In genomic region chr19:13731147-13731964, GRCh38 we compare ENCODE assay signal across 1 cellular context.
TF ChIP-seq lines count a peak whose summit lies in the region.

No MANE protein-coding gene starts in this region.

TF ChIP-seq in HepG2, 621 proteins besides CTCF, POLR2A, EP300 and RAD21 (continued from another document and continues in another):
- TF ChIP-seq, protein P1, sequence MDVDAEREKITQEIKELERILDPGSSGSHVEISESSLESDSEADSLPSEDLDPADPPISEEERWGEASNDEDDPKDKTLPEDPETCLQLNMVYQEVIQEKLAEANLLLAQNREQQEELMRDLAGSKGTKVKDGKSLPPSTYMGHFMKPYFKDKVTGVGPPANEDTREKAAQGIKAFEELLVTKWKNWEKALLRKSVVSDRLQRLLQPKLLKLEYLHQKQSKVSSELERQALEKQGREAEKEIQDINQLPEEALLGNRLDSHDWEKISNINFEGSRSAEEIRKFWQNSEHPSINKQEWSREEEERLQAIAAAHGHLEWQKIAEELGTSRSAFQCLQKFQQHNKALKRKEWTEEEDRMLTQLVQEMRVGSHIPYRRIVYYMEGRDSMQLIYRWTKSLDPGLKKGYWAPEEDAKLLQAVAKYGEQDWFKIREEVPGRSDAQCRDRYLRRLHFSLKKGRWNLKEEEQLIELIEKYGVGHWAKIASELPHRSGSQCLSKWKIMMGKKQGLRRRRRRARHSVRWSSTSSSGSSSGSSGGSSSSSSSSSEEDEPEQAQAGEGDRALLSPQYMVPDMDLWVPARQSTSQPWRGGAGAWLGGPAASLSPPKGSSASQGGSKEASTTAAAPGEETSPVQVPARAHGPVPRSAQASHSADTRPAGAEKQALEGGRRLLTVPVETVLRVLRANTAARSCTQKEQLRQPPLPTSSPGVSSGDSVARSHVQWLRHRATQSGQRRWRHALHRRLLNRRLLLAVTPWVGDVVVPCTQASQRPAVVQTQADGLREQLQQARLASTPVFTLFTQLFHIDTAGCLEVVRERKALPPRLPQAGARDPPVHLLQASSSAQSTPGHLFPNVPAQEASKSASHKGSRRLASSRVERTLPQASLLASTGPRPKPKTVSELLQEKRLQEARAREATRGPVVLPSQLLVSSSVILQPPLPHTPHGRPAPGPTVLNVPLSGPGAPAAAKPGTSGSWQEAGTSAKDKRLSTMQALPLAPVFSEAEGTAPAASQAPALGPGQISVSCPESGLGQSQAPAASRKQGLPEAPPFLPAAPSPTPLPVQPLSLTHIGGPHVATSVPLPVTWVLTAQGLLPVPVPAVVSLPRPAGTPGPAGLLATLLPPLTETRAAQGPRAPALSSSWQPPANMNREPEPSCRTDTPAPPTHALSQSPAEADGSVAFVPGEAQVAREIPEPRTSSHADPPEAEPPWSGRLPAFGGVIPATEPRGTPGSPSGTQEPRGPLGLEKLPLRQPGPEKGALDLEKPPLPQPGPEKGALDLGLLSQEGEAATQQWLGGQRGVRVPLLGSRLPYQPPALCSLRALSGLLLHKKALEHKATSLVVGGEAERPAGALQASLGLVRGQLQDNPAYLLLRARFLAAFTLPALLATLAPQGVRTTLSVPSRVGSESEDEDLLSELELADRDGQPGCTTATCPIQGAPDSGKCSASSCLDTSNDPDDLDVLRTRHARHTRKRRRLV (CRISPR knock-in tag; IDR thresholded peaks at IDR 0.05), result 0 out of 2 replicates have a peak, but pooled peaks have one; percentile 29
- TF ChIP-seq GATAD2A (CRISPR knock-in tag; IDR thresholded peaks at IDR 0.05) (peak; percentile 37; the same call in 1 of the 2 replicates), THRA (CRISPR knock-in tag; IDR thresholded peaks at IDR 0.05; ENCODE audit: borderline replicate concordance) (peak; percentile 36; the same call in 1 of the 2 replicates), ZBTB1 (CRISPR knock-in tag; IDR thresholded peaks at IDR 0.05; ENCODE audit: borderline replicate concordance) (no peak), TEAD3 (CRISPR knock-in tag; optimal IDR thresholded peaks at IDR 0.05; ENCODE audit: borderline replicate concordance) (peak; percentile 17), ZNF124 (CRISPR knock-in tag; IDR thresholded peaks at IDR 0.05) (no peak), HOXD1 (CRISPR knock-in tag; IDR thresholded peaks at IDR 0.05) (no peak), AGO1 (IDR thresholded peaks at IDR 0.05; ENCODE audit: low read depth, low read length, poor library complexity, severe bottlenecking) (peak; percentile 59), JUNB (CRISPR knock-in tag; IDR thresholded peaks at IDR 0.05; ENCODE audit: borderline replicate concordance) (no peak), POLR2AphosphoS2 (IDR thresholded peaks at IDR 0.05; ENCODE audit: low read depth, low read length) (no peak), ZNF792 (CRISPR knock-in tag; IDR thresholded peaks at IDR 0.05) (no peak; the same call in 1 of the 2 replicates), ATF7-NPFF (CRISPR knock-in tag; IDR thresholded peaks at IDR 0.05; ENCODE audit: low read depth) (no peak), AHR (CRISPR knock-in tag; IDR thresholded peaks at IDR 0.05) (no peak), GABPB1 (CRISPR knock-in tag; IDR thresholded peaks at IDR 0.05) (peak; percentile 66), PITX1 (CRISPR knock-in tag; IDR thresholded peaks at IDR 0.05) (no peak), CBX1 (IDR thresholded peaks at IDR 0.05; ENCODE audit: low read depth) (no peak), ZNF724P (CRISPR knock-in tag; IDR thresholded peaks at IDR 0.05; ENCODE audit: borderline replicate concordance) (no peak), ZNF780A (CRISPR knock-in tag; IDR thresholded peaks at IDR 0.05) (no peak), ZNF367 (CRISPR knock-in tag; IDR thresholded peaks at IDR 0.05; ENCODE audit: borderline replicate concordance) (no peak), ZSCAN29 (CRISPR knock-in tag; conservative IDR thresholded peaks at IDR 0.05) (0 out of 2 replicates have a peak, but pooled peaks have one; percentile 37), RBM39 (IDR thresholded peaks at IDR 0.05; ENCODE audit: low read depth, low read length, poor library complexity, severe bottlenecking) (peak; percentile 37), HOXA9 (CRISPR knock-in tag; IDR thresholded peaks at IDR 0.05; ENCODE audit: borderline replicate concordance) (no peak), ZIK1 (CRISPR knock-in tag; IDR thresholded peaks at IDR 0.05; ENCODE audit: borderline replicate concordance, low read depth) (no peak), MED1 (CRISPR knock-in tag; IDR thresholded peaks at IDR 0.05) (peak; percentile 64; the same call in 1 of the 2 replicates), HNRNPH1 (optimal IDR thresholded peaks at IDR 0.05; ENCODE audit: low read depth, low read length) (no peak), PAX8 (CRISPR knock-in tag; IDR thresholded peaks at IDR 0.05; ENCODE audit: borderline replicate concordance) (no peak), ZNF562 (CRISPR knock-in tag; IDR thresholded peaks at IDR 0.05; ENCODE audit: borderline replicate concordance) (no peak), ZNF737 (CRISPR knock-in tag; IDR thresholded peaks at IDR 0.05; ENCODE audit: borderline replicate concordance) (no peak), PAWR (CRISPR knock-in tag; IDR thresholded peaks at IDR 0.05; ENCODE audit: borderline replicate concordance) (no peak), TBX3 (IDR thresholded peaks at IDR 0.05; ENCODE audit: borderline replicate concordance) (no peak), FOXC1 (CRISPR knock-in tag; IDR thresholded peaks at IDR 0.05; ENCODE audit: borderline replicate concordance) (peak; percentile 39; the same call in 1 of the 2 replicates), PHF5A (CRISPR knock-in tag; IDR thresholded peaks at IDR 0.05; ENCODE audit: low read depth, unreplicated experiment) (no peak), ZNF230 (CRISPR knock-in tag; IDR thresholded peaks at IDR 0.05) (no peak)
- TF ChIP-seq, protein P2, sequence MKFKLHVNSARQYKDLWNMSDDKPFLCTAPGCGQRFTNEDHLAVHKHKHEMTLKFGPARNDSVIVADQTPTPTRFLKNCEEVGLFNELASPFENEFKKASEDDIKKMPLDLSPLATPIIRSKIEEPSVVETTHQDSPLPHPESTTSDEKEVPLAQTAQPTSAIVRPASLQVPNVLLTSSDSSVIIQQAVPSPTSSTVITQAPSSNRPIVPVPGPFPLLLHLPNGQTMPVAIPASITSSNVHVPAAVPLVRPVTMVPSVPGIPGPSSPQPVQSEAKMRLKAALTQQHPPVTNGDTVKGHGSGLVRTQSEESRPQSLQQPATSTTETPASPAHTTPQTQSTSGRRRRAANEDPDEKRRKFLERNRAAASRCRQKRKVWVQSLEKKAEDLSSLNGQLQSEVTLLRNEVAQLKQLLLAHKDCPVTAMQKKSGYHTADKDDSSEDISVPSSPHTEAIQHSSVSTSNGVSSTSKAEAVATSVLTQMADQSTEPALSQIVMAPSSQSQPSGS (CRISPR knock-in tag; IDR thresholded peaks at IDR 0.05), result peak; percentile 14; the same call in 1 of the 2 replicates
- TF ChIP-seq, protein P3, sequence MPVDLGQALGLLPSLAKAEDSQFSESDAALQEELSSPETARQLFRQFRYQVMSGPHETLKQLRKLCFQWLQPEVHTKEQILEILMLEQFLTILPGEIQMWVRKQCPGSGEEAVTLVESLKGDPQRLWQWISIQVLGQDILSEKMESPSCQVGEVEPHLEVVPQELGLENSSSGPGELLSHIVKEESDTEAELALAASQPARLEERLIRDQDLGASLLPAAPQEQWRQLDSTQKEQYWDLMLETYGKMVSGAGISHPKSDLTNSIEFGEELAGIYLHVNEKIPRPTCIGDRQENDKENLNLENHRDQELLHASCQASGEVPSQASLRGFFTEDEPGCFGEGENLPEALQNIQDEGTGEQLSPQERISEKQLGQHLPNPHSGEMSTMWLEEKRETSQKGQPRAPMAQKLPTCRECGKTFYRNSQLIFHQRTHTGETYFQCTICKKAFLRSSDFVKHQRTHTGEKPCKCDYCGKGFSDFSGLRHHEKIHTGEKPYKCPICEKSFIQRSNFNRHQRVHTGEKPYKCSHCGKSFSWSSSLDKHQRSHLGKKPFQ (CRISPR knock-in tag; IDR thresholded peaks at IDR 0.05; ENCODE audit: insufficient replicate concordance), result peak; percentile 38
- TF ChIP-seq, protein P4, sequence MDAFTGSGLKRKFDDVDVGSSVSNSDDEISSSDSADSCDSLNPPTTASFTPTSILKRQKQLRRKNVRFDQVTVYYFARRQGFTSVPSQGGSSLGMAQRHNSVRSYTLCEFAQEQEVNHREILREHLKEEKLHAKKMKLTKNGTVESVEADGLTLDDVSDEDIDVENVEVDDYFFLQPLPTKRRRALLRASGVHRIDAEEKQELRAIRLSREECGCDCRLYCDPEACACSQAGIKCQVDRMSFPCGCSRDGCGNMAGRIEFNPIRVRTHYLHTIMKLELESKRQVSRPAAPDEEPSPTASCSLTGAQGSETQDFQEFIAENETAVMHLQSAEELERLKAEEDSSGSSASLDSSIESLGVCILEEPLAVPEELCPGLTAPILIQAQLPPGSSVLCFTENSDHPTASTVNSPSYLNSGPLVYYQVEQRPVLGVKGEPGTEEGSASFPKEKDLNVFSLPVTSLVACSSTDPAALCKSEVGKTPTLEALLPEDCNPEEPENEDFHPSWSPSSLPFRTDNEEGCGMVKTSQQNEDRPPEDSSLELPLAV (CRISPR knock-in tag; conservative IDR thresholded peaks at IDR 0.05; ENCODE audit: low read depth), result no peak
- TF ChIP-seq, protein P5, sequence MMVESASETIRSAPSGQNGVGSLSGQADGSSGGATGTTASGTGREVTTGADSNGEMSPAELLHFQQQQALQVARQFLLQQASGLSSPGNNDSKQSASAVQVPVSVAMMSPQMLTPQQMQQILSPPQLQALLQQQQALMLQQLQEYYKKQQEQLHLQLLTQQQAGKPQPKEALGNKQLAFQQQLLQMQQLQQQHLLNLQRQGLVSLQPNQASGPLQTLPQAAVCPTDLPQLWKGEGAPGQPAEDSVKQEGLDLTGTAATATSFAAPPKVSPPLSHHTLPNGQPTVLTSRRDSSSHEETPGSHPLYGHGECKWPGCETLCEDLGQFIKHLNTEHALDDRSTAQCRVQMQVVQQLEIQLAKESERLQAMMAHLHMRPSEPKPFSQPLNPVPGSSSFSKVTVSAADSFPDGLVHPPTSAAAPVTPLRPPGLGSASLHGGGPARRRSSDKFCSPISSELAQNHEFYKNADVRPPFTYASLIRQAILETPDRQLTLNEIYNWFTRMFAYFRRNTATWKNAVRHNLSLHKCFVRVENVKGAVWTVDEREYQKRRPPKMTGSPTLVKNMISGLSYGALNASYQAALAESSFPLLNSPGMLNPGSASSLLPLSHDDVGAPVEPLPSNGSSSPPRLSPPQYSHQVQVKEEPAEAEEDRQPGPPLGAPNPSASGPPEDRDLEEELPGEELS (CRISPR knock-in tag; IDR thresholded peaks at IDR 0.05), result peak; percentile 48; the same call in 1 of the 2 replicates
- TF ChIP-seq, protein P6, sequence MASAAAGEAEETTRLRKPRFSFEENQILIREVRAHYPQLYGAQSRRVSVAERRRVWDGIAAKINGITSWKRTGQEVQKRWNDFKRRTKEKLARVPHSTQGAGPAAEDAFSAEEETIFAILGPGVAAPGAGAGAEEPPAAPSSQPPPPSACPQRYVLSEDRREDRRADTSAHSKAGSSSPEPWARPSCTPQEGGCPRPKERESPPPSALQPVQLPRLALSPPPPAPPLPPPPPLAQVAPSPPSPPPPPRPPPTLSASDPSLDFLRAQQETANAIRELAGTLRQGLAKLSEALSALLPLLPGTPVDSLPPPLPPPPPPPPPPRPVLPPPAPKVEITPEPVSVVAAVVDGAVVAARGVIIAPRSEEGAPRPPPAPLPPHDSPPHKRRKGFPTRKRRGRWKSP (CRISPR knock-in tag; IDR thresholded peaks at IDR 0.05), result peak; percentile 99
- TF ChIP-seq, protein P7, sequence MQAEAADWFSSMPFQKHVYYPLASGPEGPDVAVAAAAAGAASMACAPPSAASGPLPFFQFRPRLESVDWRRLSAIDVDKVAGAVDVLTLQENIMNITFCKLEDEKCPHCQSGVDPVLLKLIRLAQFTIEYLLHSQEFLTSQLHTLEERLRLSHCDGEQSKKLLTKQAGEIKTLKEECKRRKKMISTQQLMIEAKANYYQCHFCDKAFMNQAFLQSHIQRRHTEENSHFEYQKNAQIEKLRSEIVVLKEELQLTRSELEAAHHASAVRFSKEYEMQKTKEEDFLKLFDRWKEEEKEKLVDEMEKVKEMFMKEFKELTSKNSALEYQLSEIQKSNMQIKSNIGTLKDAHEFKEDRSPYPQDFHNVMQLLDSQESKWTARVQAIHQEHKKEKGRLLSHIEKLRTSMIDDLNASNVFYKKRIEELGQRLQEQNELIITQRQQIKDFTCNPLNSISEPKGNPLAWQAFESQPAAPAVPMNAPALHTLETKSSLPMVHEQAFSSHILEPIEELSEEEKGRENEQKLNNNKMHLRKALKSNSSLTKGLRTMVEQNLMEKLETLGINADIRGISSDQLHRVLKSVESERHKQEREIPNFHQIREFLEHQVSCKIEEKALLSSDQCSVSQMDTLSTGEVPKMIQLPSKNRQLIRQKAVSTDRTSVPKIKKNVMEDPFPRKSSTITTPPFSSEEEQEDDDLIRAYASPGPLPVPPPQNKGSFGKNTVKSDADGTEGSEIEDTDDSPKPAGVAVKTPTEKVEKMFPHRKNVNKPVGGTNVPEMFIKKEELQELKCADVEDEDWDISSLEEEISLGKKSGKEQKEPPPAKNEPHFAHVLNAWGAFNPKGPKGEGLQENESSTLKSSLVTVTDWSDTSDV (CRISPR knock-in tag; IDR thresholded peaks at IDR 0.05), result no peak
- TF ChIP-seq, protein P8, sequence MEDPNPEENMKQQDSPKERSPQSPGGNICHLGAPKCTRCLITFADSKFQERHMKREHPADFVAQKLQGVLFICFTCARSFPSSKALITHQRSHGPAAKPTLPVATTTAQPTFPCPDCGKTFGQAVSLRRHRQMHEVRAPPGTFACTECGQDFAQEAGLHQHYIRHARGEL (CRISPR knock-in tag; IDR thresholded peaks at IDR 0.05), result no peak
- TF ChIP-seq, protein P9, sequence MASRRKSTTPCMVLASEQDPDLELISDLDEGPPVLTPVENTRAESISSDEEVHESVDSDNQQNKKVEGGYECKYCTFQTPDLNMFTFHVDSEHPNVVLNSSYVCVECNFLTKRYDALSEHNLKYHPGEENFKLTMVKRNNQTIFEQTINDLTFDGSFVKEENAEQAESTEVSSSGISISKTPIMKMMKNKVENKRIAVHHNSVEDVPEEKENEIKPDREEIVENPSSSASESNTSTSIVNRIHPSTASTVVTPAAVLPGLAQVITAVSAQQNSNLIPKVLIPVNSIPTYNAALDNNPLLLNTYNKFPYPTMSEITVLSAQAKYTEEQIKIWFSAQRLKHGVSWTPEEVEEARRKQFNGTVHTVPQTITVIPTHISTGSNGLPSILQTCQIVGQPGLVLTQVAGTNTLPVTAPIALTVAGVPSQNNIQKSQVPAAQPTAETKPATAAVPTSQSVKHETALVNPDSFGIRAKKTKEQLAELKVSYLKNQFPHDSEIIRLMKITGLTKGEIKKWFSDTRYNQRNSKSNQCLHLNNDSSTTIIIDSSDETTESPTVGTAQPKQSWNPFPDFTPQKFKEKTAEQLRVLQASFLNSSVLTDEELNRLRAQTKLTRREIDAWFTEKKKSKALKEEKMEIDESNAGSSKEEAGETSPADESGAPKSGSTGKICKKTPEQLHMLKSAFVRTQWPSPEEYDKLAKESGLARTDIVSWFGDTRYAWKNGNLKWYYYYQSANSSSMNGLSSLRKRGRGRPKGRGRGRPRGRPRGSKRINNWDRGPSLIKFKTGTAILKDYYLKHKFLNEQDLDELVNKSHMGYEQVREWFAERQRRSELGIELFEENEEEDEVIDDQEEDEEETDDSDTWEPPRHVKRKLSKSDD (CRISPR knock-in tag; IDR thresholded peaks at IDR 0.05; ENCODE audit: low read depth), result no peak
